In genomic region chr2:9627310-9627709, GRCh38 we compare ENCODE assay signal across 10 cellular contexts. TPM values are rescaled to one million over a fixed set of nuclear protein-coding genes. Genes with fewer than 3 reads are reported as not detected.
DNase-seq lines count a peak whose midpoint lies in the region; ATAC-seq and TF ChIP-seq lines count a peak whose summit lies in the region.
"Had no signal": no experiment of that assay in that cellular context is flagged by ENCODE, and none has a peak within 500 bp of the region (broad histone marks: within the 10 kb centered on the region; RNA-seq: fewer than 3 reads in every experiment).

No MANE protein-coding gene starts in this region.

- ATAC-seq in activated CD8-positive, alpha-beta T cell treated with anti-CD3 and anti-CD28 coated beads for 36 hours, result no peak
- ATAC-seq in GM19397 (IDR thresholded peaks at IDR 0.05; ENCODE audit: unreplicated experiment) (no peak), left lobe of liver (no peak), GM18907 (IDR thresholded peaks at IDR 0.05; ENCODE audit: unreplicated experiment) (no peak)
- ATAC-seq: left lung had no signal

- H3K27me3 Mint-ChIP-seq in activated CD8-positive, alpha-beta T cell treated with anti-CD3 and anti-CD28 coated beads for 36 hours, result peaks cover 2% of the 10 kb centered on the region
- peaks cover 15 to 21% (median 17%) of the 10 kb centered on the region in 3 donors for H3K27me3 Mint-ChIP-seq in immature natural killer cell (ENCODE audit: low read depth in 3 of 3)

- peak overlapping the region; percentile 80 for H3K27ac Mint-ChIP-seq in activated CD8-positive, alpha-beta T cell treated with anti-CD3 and anti-CD28 coated beads for 36 hours
- peak overlapping the region; percentile 7 to 96 (median 59) for H3K27ac Mint-ChIP-seq in immature natural killer cell

- POLR2A ChIA-PET in activated CD8-positive, alpha-beta T cell treated with anti-CD3 and anti-CD28 coated beads for 36 hours (lab: Charles Lee), result interaction anchor here (0.7 to 1.3 kb wide), 5 partner anchors 10 to 122 kb away, joined by 3 to 4 read pairs (median 3); no protein-coding TSS in a partner anchor

- CTCF ChIA-PET in activated CD8-positive, alpha-beta T cell treated with anti-CD3 and anti-CD28 coated beads for 36 hours (lab: Charles Lee), result interaction anchor here (1.0 to 1.6 kb wide), 2 partner anchors 10 to 69 kb away, joined by 3 to 4 read pairs; no protein-coding TSS in a partner anchor

- DNase-seq in stimulated activated naive CD4-positive, alpha-beta T cell treated with Interleukin-2 at 50 U/mL for 16 hours (lab: John Stamatoyannopoulos, UW), result peak; percentile 8
- no peak for DNase-seq in stimulated activated naive CD4-positive, alpha-beta T cell (lab: John Stamatoyannopoulos, UW)
- peak; percentile 50 for DNase-seq in activated CD8-positive, alpha-beta T cell treated with anti-CD3 and anti-CD28 coated beads for 36 hours
- DNase-seq in immature natural killer cell (peak in 2 of 3 donors; percentile 24 to 32), HK-2 (ENCODE audit: unreplicated experiment) (no peak), left lobe of liver (ENCODE audit: low spot score) (no peak)
- DNase-seq: COR-L47, left lung had no signal

- H3K36me3 Mint-ChIP-seq in activated CD8-positive, alpha-beta T cell treated with anti-CD3 and anti-CD28 coated beads for 36 hours (ENCODE audit: low read depth), result peaks cover 72% of the 10 kb centered on the region
- peaks cover 19 to 32% (median 24%) of the 10 kb centered on the region in 3 donors for H3K36me3 Mint-ChIP-seq in immature natural killer cell

- no peak for TF ChIP-seq CTCF in activated CD8-positive, alpha-beta T cell treated with anti-CD3 and anti-CD28 coated beads for 36 hours (IDR thresholded peaks at IDR 0.05)

- H3K4me3 Mint-ChIP-seq in activated CD8-positive, alpha-beta T cell treated with anti-CD3 and anti-CD28 coated beads for 36 hours, result peak overlapping the region; percentile 99
- peak overlapping the region; percentile 10 to 96 (median 93) for H3K4me3 Mint-ChIP-seq in immature natural killer cell

- intact Hi-C loops in activated CD8-positive, alpha-beta T cell treated with anti-CD3 and anti-CD28 coated beads for 36 hours (cut with micrococcal nuclease), result loop anchor here (5.0 kb wide), 1 partner anchor 70 kb away; the partner anchor contains the start of gene ADAM17

- H3K4me1 Mint-ChIP-seq in activated CD8-positive, alpha-beta T cell treated with anti-CD3 and anti-CD28 coated beads for 36 hours (ENCODE audit: low read depth), result peaks cover 74% of the 10 kb centered on the region
- peaks cover 82 to 92% of the 10 kb centered on the region in 2 donors for H3K4me1 Mint-ChIP-seq in immature natural killer cell

- peaks cover 1% of the 10 kb centered on the region for H3K9me3 Mint-ChIP-seq in activated CD8-positive, alpha-beta T cell treated with anti-CD3 and anti-CD28 coated beads for 36 hours
- H3K9me3 Mint-ChIP-seq in immature natural killer cell, result no peaks in the 10 kb centered on the region

RNA-seq across cellular contexts. Expression of gene YWHAQ, which starts 3.5 kb away (rescaled TPM):
- total RNA-seq in activated CD8-positive, alpha-beta T cell treated with anti-CD3 and anti-CD28 coated beads for 36 hours, result 100 to 1,000 TPM; 341 to 368 TPM
- 100 to 1,000 TPM; 406 to 761 (median 479) TPM for polyA plus RNA-seq in immature natural killer cell
- 82.3 TPM for total RNA-seq in left lobe of liver

Comparison
In these comparisons a context has a peak if more than half of its experiments do, and no peak if none do; other contexts are left out.
1. DNase-seq: peak in stimulated activated naive CD4-positive, alpha-beta T cell treated with Interleukin-2 at 50 U/mL for 16 hours (single experiment), activated CD8-positive, alpha-beta T cell treated with anti-CD3 and anti-CD28 coated beads for 36 hours (single experiment) and immature natural killer cell (2 of 3); none in stimulated activated naive CD4-positive, alpha-beta T cell (0 of 6), HK-2 (single experiment) and left lobe of liver (single experiment).